Comparison of ENCODE assay signal across 10 cellular contexts in genomic region chr18:11728247-11728646, GRCh38. TPM values are rescaled to one million over a fixed set of nuclear protein-coding genes. Genes with fewer than 3 reads are reported as not detected.
DNase-seq lines count a peak whose midpoint lies in the region; TF ChIP-seq lines count a peak whose summit lies in the region.
"Had no signal": no experiment of that assay in that cellular context is flagged by ENCODE, and none has a peak within 500 bp of the region (broad histone marks: within the 10 kb centered on the region; RNA-seq: fewer than 3 reads in every experiment).

No MANE protein-coding gene starts in this region.

- H3K36me3 ChIP-seq in brain microvascular endothelial cell (replicated peaks): no peaks in the 10 kb centered on the region

- no peak overlapping the region for H3K4me3 Mint-ChIP-seq in progenitor cell of endocrine pancreas (ENCODE audit: low read depth)
- H3K4me3 Mint-ChIP-seq: activated CD8-positive, alpha-beta T cell treated with anti-CD3 and anti-CD28 coated beads for 36 hours had no signal

- H3K9me3 Mint-ChIP-seq in progenitor cell of endocrine pancreas (ENCODE audit: low read depth): peaks cover 3% of the 10 kb centered on the region
- H3K9me3 Mint-ChIP-seq: activated CD8-positive, alpha-beta T cell treated with anti-CD3 and anti-CD28 coated beads for 36 hours had no signal

- peaks cover 1% of the 10 kb centered on the region for H3K36me3 Mint-ChIP-seq in progenitor cell of endocrine pancreas (ENCODE audit: insufficient read depth)

- H3K4me3 ChIP-seq in brain microvascular endothelial cell (ENCODE audit: low read depth, low read length): no peak overlapping the region

- H3K27ac ChIP-seq in brain microvascular endothelial cell: no peak overlapping the region

- peak overlapping the region; percentile 53 for H3K27ac Mint-ChIP-seq in progenitor cell of endocrine pancreas
- H3K27ac Mint-ChIP-seq: activated CD8-positive, alpha-beta T cell treated with anti-CD3 and anti-CD28 coated beads for 36 hours had no signal

- TF ChIP-seq CTCF in brain microvascular endothelial cell (IDR thresholded peaks at IDR 0.05; ENCODE audit: low read depth, low read length, missing control alignments) (peak; percentile 53), progenitor cell of endocrine pancreas (IDR thresholded peaks at IDR 0.05; ENCODE audit: unreplicated experiment) (peak; percentile 30)

- no peaks in the 10 kb centered on the region for H3K4me1 Mint-ChIP-seq in progenitor cell of endocrine pancreas (ENCODE audit: low read depth)

- DNase-seq in NOMO-1 treated with DMSO at 0.1 percent for 48 hours (lab: John Stamatoyannopoulos, UW; ENCODE audit: unreplicated experiment): peak; percentile 15
- DNase-seq in NOMO-1 treated with dmso at 0.1 percent for 144 hours (lab: John Stamatoyannopoulos, UW; ENCODE audit: unreplicated experiment): no peak
- peak; percentile 18 for DNase-seq in M059J (ENCODE audit: low read depth)
- DNase-seq in brain microvascular endothelial cell: peak; percentile 15
- DNase-seq in progenitor cell of endocrine pancreas (ENCODE audit: low spot score, unreplicated experiment): no peak
- no peak for DNase-seq in inferior parietal cortex (ENCODE audit: extremely low spot score)
- DNase-seq in GM19238 (ENCODE audit: insufficient read length, low spot score): no peak
- DNase-seq in midbrain (lab: John Stamatoyannopoulos, UW): no peak
- DNase-seq: activated CD8-positive, alpha-beta T cell treated with anti-CD3 and anti-CD28 coated beads for 36 hours; retina had no signal

- in situ Hi-C loops in brain microvascular endothelial cell (cut with HindIII; ENCODE audit: low pct_ligation_motif_present, low sequenced_read_pairs): loop anchor here (25.0 kb wide), 1 partner anchor 284 kb away; no protein-coding TSS in a partner anchor

- peaks cover 29% of the 10 kb centered on the region for H3K27me3 ChIP-seq in brain microvascular endothelial cell (replicated peaks)

- peaks cover 26% of the 10 kb centered on the region for H3K27me3 Mint-ChIP-seq in progenitor cell of endocrine pancreas

RNA-seq across cellular contexts. Expression of gene GNAL, which starts 39.2 kb away (rescaled TPM):
- 0.02 and 0.15 TPM in 2 replicates for total RNA-seq in M059J (2014; rRNA removed; shearing (Covaris generic))
- total RNA-seq in progenitor cell of endocrine pancreas: 10.0 and 10.5 TPM in 2 replicates

Comparison
In these comparisons a context has a peak if more than half of its experiments do, and no peak if none do; other contexts are left out.
1. DNase-seq: peak in NOMO-1 treated with DMSO at 0.1 percent for 48 hours (single experiment), M059J (single experiment) and brain microvascular endothelial cell (single experiment); none in NOMO-1 treated with dmso at 0.1 percent for 144 hours (single experiment), progenitor cell of endocrine pancreas (single experiment), inferior parietal cortex (single experiment), GM19238 (single experiment) and midbrain (single experiment).